ENCODE assay signal across 1 cellular context in genomic region chr13:74217816-74218215, GRCh38.
TF ChIP-seq lines count a peak whose summit lies in the region.

No MANE protein-coding gene starts in this region.

TF ChIP-seq in IMR-90, 13 proteins besides CTCF, POLR2A, EP300 and RAD21 (continued from another document):
- TF ChIP-seq, protein P1, sequence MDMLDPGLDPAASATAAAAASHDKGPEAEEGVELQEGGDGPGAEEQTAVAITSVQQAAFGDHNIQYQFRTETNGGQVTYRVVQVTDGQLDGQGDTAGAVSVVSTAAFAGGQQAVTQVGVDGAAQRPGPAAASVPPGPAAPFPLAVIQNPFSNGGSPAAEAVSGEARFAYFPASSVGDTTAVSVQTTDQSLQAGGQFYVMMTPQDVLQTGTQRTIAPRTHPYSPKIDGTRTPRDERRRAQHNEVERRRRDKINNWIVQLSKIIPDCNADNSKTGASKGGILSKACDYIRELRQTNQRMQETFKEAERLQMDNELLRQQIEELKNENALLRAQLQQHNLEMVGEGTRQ (IDR thresholded peaks at IDR 0.05; ENCODE audit: low read depth, low read length), result no peak
- no peak for TF ChIP-seq CHD1 (IDR thresholded peaks at IDR 0.05; ENCODE audit: low read depth, low read length)
- no peak for TF ChIP-seq MXI1 (IDR thresholded peaks at IDR 0.05; ENCODE audit: borderline replicate concordance, low read depth, low read length)
- no peak for TF ChIP-seq FOS (IDR thresholded peaks at IDR 0.05; ENCODE audit: low read depth, low read length)
- no peak for TF ChIP-seq SMC3 (IDR thresholded peaks at IDR 0.05; ENCODE audit: low read depth, low read length)
- no peak for TF ChIP-seq ELK1 (IDR thresholded peaks at IDR 0.05; ENCODE audit: borderline replicate concordance, low read depth, low read length)
- TF ChIP-seq RFX5 (IDR thresholded peaks at IDR 0.05; ENCODE audit: low read depth, low read length), result no peak
- no peak for TF ChIP-seq BHLHE40 (IDR thresholded peaks at IDR 0.05; ENCODE audit: low read depth, low read length)
- TF ChIP-seq MAZ (IDR thresholded peaks at IDR 0.05; ENCODE audit: borderline replicate concordance, low read depth, low read length), result no peak
- no peak for TF ChIP-seq RCOR1 (IDR thresholded peaks at IDR 0.05; ENCODE audit: insufficient replicate concordance, low read length)
- TF ChIP-seq CEBPB (IDR thresholded peaks at IDR 0.05; ENCODE audit: low read depth, low read length), result no peak
- TF ChIP-seq NFE2L2 (IDR thresholded peaks at IDR 0.05; ENCODE audit: low read depth, low read length), result no peak
